In the genomic region with DNA sequence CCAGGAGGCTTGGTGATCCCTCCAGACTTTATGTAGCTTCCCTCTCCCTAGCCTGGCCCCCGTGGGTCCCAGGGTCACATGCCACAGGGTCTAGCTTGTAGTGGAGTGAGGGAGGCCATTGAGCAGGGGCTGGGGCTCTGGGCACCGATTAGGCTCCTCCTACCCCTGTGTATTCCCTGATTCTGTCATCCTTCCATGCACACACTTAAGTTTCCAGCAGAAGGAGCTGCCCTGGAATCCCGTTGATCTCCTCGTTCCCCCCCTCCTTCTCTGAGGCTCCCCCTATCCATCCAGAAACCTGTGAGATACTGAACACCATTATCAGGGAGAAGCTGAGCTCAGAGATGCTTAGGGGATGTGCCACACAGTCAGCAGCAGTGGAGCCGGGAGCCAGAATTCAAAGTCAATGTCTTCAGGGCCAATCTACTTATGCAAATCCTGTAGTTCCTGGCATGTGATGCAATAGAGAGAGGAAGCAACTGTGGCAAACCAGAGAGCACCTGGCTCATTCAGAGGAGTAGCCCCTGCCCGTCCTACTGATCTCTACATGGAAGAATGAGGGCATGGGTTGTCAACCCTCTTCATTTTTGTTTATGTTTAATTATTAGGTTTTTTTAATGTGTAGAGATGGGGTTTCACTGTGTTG, we compare ENCODE assay signal across 19 cellular contexts. TPM values are rescaled to one million over a fixed set of nuclear protein-coding genes. Genes with fewer than 3 reads are reported as not detected.
A peak's percentile ranks its signal among the peaks of the same experiment; 100 is the strongest.
DNase-seq lines count a peak whose midpoint lies in the region; ATAC-seq, FAIRE-seq and TF ChIP-seq lines count a peak whose summit lies in the region.
"Had no signal": no experiment of that assay in that cellular context is flagged by ENCODE, and none has a peak within 500 bp of the region (broad histone marks: within the 10 kb centered on the region; RNA-seq: fewer than 3 reads in every experiment).

No MANE protein-coding gene starts in this region.

- no peak for FAIRE-seq in K562 (lab: Jason Lieb, UNC)

- H3K27ac Mint-ChIP-seq in nephron: peak overlapping the region; percentile 56 to 84 (median 69)
- no peak overlapping the region for H3K27ac Mint-ChIP-seq in activated CD4-positive, alpha-beta memory T cell treated with anti-CD3 and anti-CD28 coated beads for 36 hours
- H3K27ac Mint-ChIP-seq: activated CD4-positive, alpha-beta T cell treated with anti-CD3 and anti-CD28 coated beads for 36 hours; activated T-helper 2 cell treated with anti-CD3 and anti-CD28 coated beads, Interferon-gamma antibody, Interleukin-2, Interleukin-4, amounts not matched to agents 10 μg/mL and 5 μg/mL and 100 μg/mL, durations not matched to agents 14 hours and 24 hours and 36 hours had no signal

- H3K36me3 Mint-ChIP-seq in nephron (ENCODE audit: low read depth): no peaks in the 10 kb centered on the region
- H3K36me3 Mint-ChIP-seq in activated CD4-positive, alpha-beta memory T cell treated with anti-CD3 and anti-CD28 coated beads for 36 hours: no peaks in the 10 kb centered on the region

- H3K27me3 Mint-ChIP-seq in nephron (ENCODE audit: low read depth): peaks cover 9% of the 10 kb centered on the region
- peaks cover 2% of the 10 kb centered on the region for H3K27me3 Mint-ChIP-seq in activated CD4-positive, alpha-beta memory T cell treated with anti-CD3 and anti-CD28 coated beads for 36 hours
- H3K27me3 Mint-ChIP-seq: activated CD4-positive, alpha-beta T cell treated with anti-CD3 and anti-CD28 coated beads for 36 hours had no signal

- POLR2A ChIA-PET in K562 (lab: Yijun Ruan, JAX): interaction anchor here (0.6 to 0.7 kb wide), 3 partner anchors 12 to 186 kb away, joined by 3 to 4 read pairs (median 3); no protein-coding TSS in a partner anchor
- POLR2A ChIA-PET in activated CD4-positive, alpha-beta memory T cell treated with anti-CD3 and anti-CD28 coated beads for 36 hours (lab: Charles Lee): no interaction called here

- DNase-seq in GM12865 (ENCODE audit: low read depth): peak; percentile 27
- peak; percentile 52 to 65 for DNase-seq in NCI-H526 (lab: John Stamatoyannopoulos, UW)
- DNase-seq in K562 (ENCODE audit: extremely low read depth in 1 of 4, low spot score in 3 of 4): no peak
- no peak for DNase-seq in MG63
- no peak for DNase-seq in activated CD4-positive, alpha-beta memory T cell treated with anti-CD3 and anti-CD28 coated beads for 36 hours
- DNase-seq: activated CD4-positive, alpha-beta T cell treated with anti-CD3 and anti-CD28 coated beads for 36 hours; dermis blood vessel endothelial cell; left colon; NCI-H1436 treated with DMSO at 0.1 percent for 48 hours; sigmoid colon; stimulated activated naive CD4-positive, alpha-beta T cell; SW 1271 had no signal

- H3K4me3 ChIP-seq in GM12865 (ENCODE audit: low read depth, low read length) (no peak overlapping the region), K562 (no peak overlapping the region), MG63 (no peak overlapping the region)
- H3K4me3 ChIP-seq: sigmoid colon had no signal

- no peak overlapping the region for H3K27ac ChIP-seq in K562 (ENCODE audit: extremely low read depth, low read depth, low read length)
- H3K27ac ChIP-seq: epithelial cell of prostate, sigmoid colon had no signal

- no peak for TF ChIP-seq EP300 in K562 (IDR thresholded peaks at IDR 0.05; ENCODE audit: low read length)

- H3K9me3 ChIP-seq in K562 (replicated peaks; ENCODE audit: control insufficient read depth, insufficient read depth, low read depth, low read length) (no peaks in the 10 kb centered on the region), MG63 (no peaks in the 10 kb centered on the region)
- H3K9me3 ChIP-seq: sigmoid colon had no signal

- H3K4me3 Mint-ChIP-seq in nephron: peak overlapping the region in 1 of 3 experiments; percentile 5
- H3K4me3 Mint-ChIP-seq in activated CD4-positive, alpha-beta memory T cell treated with anti-CD3 and anti-CD28 coated beads for 36 hours: no peak overlapping the region
- H3K4me3 Mint-ChIP-seq: activated CD4-positive, alpha-beta T cell treated with anti-CD3 and anti-CD28 coated beads for 36 hours had no signal

- H3K4me2 ChIP-seq in K562 (ENCODE audit: insufficient read depth, low read length): no peak overlapping the region

- peaks cover 12 to 66% of the 10 kb centered on the region in 2 experiments; a peak in 4 of 5 replicates for H3K27me3 ChIP-seq in K562 (ENCODE audit: control insufficient read depth in 2 of 2, insufficient read depth in 2 of 2, low read length in 2 of 2)
- H3K27me3 ChIP-seq in MG63: no peaks in the 10 kb centered on the region

- no peak for TF ChIP-seq POLR2A in K562 (conservative IDR thresholded peaks at IDR 0.05)
- no peak for TF ChIP-seq POLR2A in GM18505 (IDR thresholded peaks at IDR 0.05; ENCODE audit: borderline replicate concordance, extremely low read depth, insufficient read depth, insufficient read length)

- no TSS peak for BruUV-seq in K562 (replicated peaks; lab: Mats Ljungman, UMichigan)

- no peak for TF ChIP-seq RAD21 in K562 (CRISPR knock-in tag; conservative IDR thresholded peaks at IDR 0.05 in 1 of 2, IDR thresholded peaks at IDR 0.05 in 1 of 2)

- WGBS in K562 (ENCODE audit: insufficient coverage, low coverage, missing lambda C conversion rate): 1% methylated on average over 6 of the region's 6 CpGs

- H3K79me2 ChIP-seq in K562 (ENCODE audit: control insufficient read depth, insufficient read depth, low read length): no peaks in the 10 kb centered on the region

- H3K36me3 ChIP-seq in K562 (ENCODE audit: control insufficient read depth, insufficient read depth, low read length) (no peaks in the 10 kb centered on the region), MG63 (no peaks in the 10 kb centered on the region)
- H3K36me3 ChIP-seq: sigmoid colon had no signal

- no peaks in the 10 kb centered on the region for H3K9me3 Mint-ChIP-seq in nephron
- no peaks in the 10 kb centered on the region for H3K9me3 Mint-ChIP-seq in activated CD4-positive, alpha-beta memory T cell treated with anti-CD3 and anti-CD28 coated beads for 36 hours
- H3K9me3 Mint-ChIP-seq: activated T-helper 2 cell treated with anti-CD3 and anti-CD28 coated beads, Interferon-gamma antibody, Interleukin-2, Interleukin-4, amounts not matched to agents 10 μg/mL and 5 μg/mL and 100 μg/mL, durations not matched to agents 14 hours and 24 hours and 36 hours had no signal

- H3K4me1 ChIP-seq in K562 (replicated peaks in 1 of 2; ENCODE audit: control insufficient read depth in 2 of 2, insufficient read depth in 2 of 2, low read length in 2 of 2): no peaks in the 10 kb centered on the region
- H3K4me1 ChIP-seq: sigmoid colon had no signal

- ATAC-seq in K562: no peak
- ATAC-seq in HG03342 (IDR thresholded peaks at IDR 0.05; ENCODE audit: unreplicated experiment): no peak
- ATAC-seq in GM18505 (IDR thresholded peaks at IDR 0.05; ENCODE audit: unreplicated experiment): no peak
- ATAC-seq: activated CD4-positive, alpha-beta T cell treated with anti-CD3 and anti-CD28 coated beads for 36 hours; left colon had no signal

- no peak overlapping the region for H3K9ac ChIP-seq in K562 (ENCODE audit: insufficient read depth in 1 of 2, low read depth in 2 of 2, low read length in 2 of 2)

- CTCF ChIA-PET in K562 (lab: Yijun Ruan, JAX; ENCODE audit: low intra/inter-chr PET ratio): no interaction called here
- CTCF ChIA-PET in activated CD4-positive, alpha-beta memory T cell treated with anti-CD3 and anti-CD28 coated beads for 36 hours (lab: Charles Lee): no interaction called here

- peaks cover 12% of the 10 kb centered on the region for H4K20me1 ChIP-seq in K562 (replicated peaks; ENCODE audit: control insufficient read depth, insufficient read depth, low read length)

- H3K9me1 ChIP-seq in K562 (ENCODE audit: control insufficient read depth, insufficient read depth, low read length): no peaks in the 10 kb centered on the region

- in situ Hi-C loops in K562 (cut with MboI): no loop called here

- no peak overlapping the region for H2AFZ ChIP-seq in K562 (ENCODE audit: low read depth, low read length)

- H3K4me1 Mint-ChIP-seq in nephron: peaks cover 51% of the 10 kb centered on the region
- H3K4me1 Mint-ChIP-seq in activated CD4-positive, alpha-beta memory T cell treated with anti-CD3 and anti-CD28 coated beads for 36 hours (ENCODE audit: low read depth): no peaks in the 10 kb centered on the region
- H3K4me1 Mint-ChIP-seq: activated CD4-positive, alpha-beta T cell treated with anti-CD3 and anti-CD28 coated beads for 36 hours had no signal

- no peak for TF ChIP-seq CTCF in GM12865 (IDR thresholded peaks at IDR 0.05; ENCODE audit: insufficient read depth, low read depth, low read length, missing control alignments)
- TF ChIP-seq CTCF in K562 (IDR thresholded peaks at IDR 0.05 in 2 of 3, conservative IDR thresholded peaks at IDR 0.05 in 1 of 3; ENCODE audit: insufficient read depth in 2 of 3, low read depth in 1 of 3, low read length in 3 of 3): no peak
- TF ChIP-seq CTCF in nephron (IDR thresholded peaks at IDR 0.05; ENCODE audit: unreplicated experiment in 3 of 3): no peak

- intact Hi-C loops in K562 (cut with micrococcal nuclease): no loop called here
- intact Hi-C loops in activated CD4-positive, alpha-beta memory T cell treated with anti-CD3 and anti-CD28 coated beads for 36 hours (cut with micrococcal nuclease): no loop called here

RNA-seq across cellular contexts. Expression of a gene that starts 17.3 kb away (rescaled TPM):
- 0.51 and 0.76 TPM in 2 replicates for total RNA-seq in K562 (2011; cell fraction: chromatin; rRNA removed; ENCODE audit: low replicate concordance)
- not detected in 2 replicates for total RNA-seq in K562 (2011; cell fraction: nucleolus; rRNA removed)
- total RNA-seq in K562 (2011; cell fraction: nucleoplasm; rRNA removed): 0.44 and 0.92 TPM in 2 replicates
- total RNA-seq in K562 (2014; rRNA removed) (not detected in 2 replicates), K562 (2014; rRNA removed; fragmentation: Illumina TruSeq; extraction: Trizol) (not detected in 2 replicates), K562 (2015; rRNA removed; fragmentation: Illumina TruSeq; extraction: Trizol) (not detected in 2 replicates), K562 (2021) (0.13 TPM in 1 of 2 replicates, not detected in the other)
- polyA plus RNA-seq in K562 (2011; rRNA removed) (0.91 and 1.1 TPM in 2 replicates), K562 (2014; fragmentation: Illumina TruSeq; extraction: Trizol) (not detected in 2 replicates), K562 (2014; fragmentation: Nextera tagmentation; extraction: Ambion mirVana) (under 1 TPM; 0.15 to 0.20 TPM), K562 (2014; rRNA removed) (0.08 TPM in 1 of 2 replicates, not detected in the other)
- polyA plus RNA-seq in K562 (2011; cell fraction: cytosol; rRNA removed): 0.32 and 0.91 TPM in 2 replicates
- polyA plus RNA-seq in K562 (2011; cell fraction: nucleus; rRNA removed): 0.78 and 0.95 TPM in 2 replicates
- polyA plus RNA-seq in K562 (2012): 0.14 and 0.17 TPM in 2 replicates
- 0.28 and 0.39 TPM in 2 replicates for polyA minus RNA-seq in K562 (2011; rRNA and poly(A)+ RNA removed)
- not detected in 2 replicates for polyA minus RNA-seq in K562 (2011; cell fraction: cytosol; rRNA and poly(A)+ RNA removed)
- polyA minus RNA-seq in K562 (2011; cell fraction: nucleus; rRNA and poly(A)+ RNA removed): 0.67 TPM in 1 of 2 replicates, not detected in the other
- not detected in 2 replicates for total RNA-seq in MG63 (2014; rRNA removed; shearing (Covaris generic); ENCODE audit: low replicate concordance)
- not detected for total RNA-seq in activated CD4-positive, alpha-beta memory T cell treated with anti-CD3 and anti-CD28 coated beads for 36 hours
- total RNA-seq: activated CD4-positive, alpha-beta T cell treated with anti-CD3 and anti-CD28 coated beads for 36 hours; activated T-helper 2 cell treated with anti-CD3 and anti-CD28 coated beads, Interferon-gamma antibody, Interleukin-2, Interleukin-4, amounts not matched to agents 10 μg/mL and 5 μg/mL and 100 μg/mL, durations not matched to agents 14 hours and 24 hours and 36 hours; dermis blood vessel endothelial cell; LHCN-M2; omental fat pad; sigmoid colon had no signal

RNA-seq across cellular contexts. Expression of a gene that starts 50.8 kb away (rescaled TPM):
- total RNA-seq in K562 (2011; cell fraction: chromatin; rRNA removed; ENCODE audit: low replicate concordance): 1.6 and 8.9 TPM in 2 replicates
- total RNA-seq in K562 (2011; cell fraction: nucleolus; rRNA removed): 1.8 and 6.5 TPM in 2 replicates
- 1.6 and 3.4 TPM in 2 replicates for total RNA-seq in K562 (2011; cell fraction: nucleoplasm; rRNA removed)
- total RNA-seq in K562 (2014; rRNA removed): 0.33 TPM in 1 of 2 replicates, not detected in the other
- total RNA-seq in K562 (2014; rRNA removed; fragmentation: Illumina TruSeq; extraction: Trizol): 0.18 TPM in 1 of 2 replicates, not detected in the other
- total RNA-seq in K562 (2015; rRNA removed; fragmentation: Illumina TruSeq; extraction: Trizol): 0.43 and 0.60 TPM in 2 replicates
- 0.38 and 0.47 TPM in 2 replicates for total RNA-seq in K562 (2021)
- 1.9 and 2.0 TPM in 2 replicates for polyA plus RNA-seq in K562 (2011; rRNA removed)
- 0.97 and 2.3 TPM in 2 replicates for polyA plus RNA-seq in K562 (2011; cell fraction: cytosol; rRNA removed)
- 6.6 and 12.5 TPM in 2 replicates for polyA plus RNA-seq in K562 (2011; cell fraction: nucleus; rRNA removed)
- polyA plus RNA-seq in K562 (2012): 0.30 and 0.50 TPM in 2 replicates
- polyA plus RNA-seq in K562 (2014; fragmentation: Illumina TruSeq; extraction: Trizol): 0.28 and 0.40 TPM in 2 replicates
- under 1 TPM in 1 of 2 experiments, not detected in 1; 0.04 TPM for polyA plus RNA-seq in K562 (2014; fragmentation: Nextera tagmentation; extraction: Ambion mirVana)
- 0.43 and 0.65 TPM in 2 replicates for polyA plus RNA-seq in K562 (2014; rRNA removed)
- 1.0 and 1.6 TPM in 2 replicates for polyA minus RNA-seq in K562 (2011; rRNA and poly(A)+ RNA removed)
- polyA minus RNA-seq in K562 (2011; cell fraction: cytosol; rRNA and poly(A)+ RNA removed): 0.29 TPM in 1 of 2 replicates, not detected in the other
- polyA minus RNA-seq in K562 (2011; cell fraction: nucleus; rRNA and poly(A)+ RNA removed): 4.9 and 5.9 TPM in 2 replicates
- 1.4 and 1.9 TPM in 2 replicates for total RNA-seq in MG63 (2014; rRNA removed; shearing (Covaris generic); ENCODE audit: low replicate concordance)
- not detected for total RNA-seq in activated CD4-positive, alpha-beta memory T cell treated with anti-CD3 and anti-CD28 coated beads for 36 hours
- total RNA-seq: activated CD4-positive, alpha-beta T cell treated with anti-CD3 and anti-CD28 coated beads for 36 hours; activated T-helper 2 cell treated with anti-CD3 and anti-CD28 coated beads, Interferon-gamma antibody, Interleukin-2, Interleukin-4, amounts not matched to agents 10 μg/mL and 5 μg/mL and 100 μg/mL, durations not matched to agents 14 hours and 24 hours and 36 hours; left colon; LHCN-M2 had no signal

Comparison
In these comparisons a context has a peak if more than half of its experiments do, and no peak if none do; other contexts are left out.
1. DNase-seq: peak in GM12865 (single experiment) and NCI-H526 (2 of 2); none in K562 (0 of 4), MG63 (single experiment) and activated CD4-positive, alpha-beta memory T cell treated with anti-CD3 and anti-CD28 coated beads for 36 hours (single experiment).